20 cellular contexts compared by ENCODE assay signal in genomic region chr14:71247106-71247505, GRCh38.
DNase-seq lines count a peak whose midpoint lies in the region; ATAC-seq and TF ChIP-seq lines count a peak whose summit lies in the region.
"Had no signal": no experiment of that assay in that cellular context is flagged by ENCODE, and none has a peak within 500 bp of the region (broad histone marks: within the 10 kb centered on the region; RNA-seq: fewer than 3 reads in every experiment).

No MANE protein-coding gene starts in this region.

- DNase-seq in T-helper 1 cell (no peak), ELR (ENCODE audit: low read depth) (peak; percentile 29), foreskin fibroblast (peak; percentile 36 to 47), ACHN (no peak)
- DNase-seq in activated CD8-positive, alpha-beta T cell treated with anti-CD3 and anti-CD28 coated beads for 36 hours: no peak
- no peak for DNase-seq in stimulated activated CD4-positive, alpha-beta T cell treated with anti-CD3 and anti-CD28 coated beads, Interleukin-4, amount 100 ng/mL, for 1 hour
- DNase-seq: activated T-cell treated with anti-CD3 and anti-CD28 coated beads, Interleukin-2, amount 50 U/mL, for 1 hour; C1 segment of cervical spinal cord; cerebellar nuclear complex; DMS153; endodermal cell; left colon; midbrain; NCI-H1417; NCI-H526 treated with DMSO at 0.1 percent for 48 hours; stimulated activated naive CD8-positive, alpha-beta T cell treated with anti-CD3 and anti-CD28 coated beads, Interleukin-15, Interleukin-2, amounts not matched to agents 100 U/mL and 50 U/mL, for 24 hours; T1000; transverse colon had no signal

- no peak overlapping the region for H3K4me3 ChIP-seq in foreskin fibroblast (ENCODE audit: low read depth in 1 of 2, low read length in 2 of 2)
- H3K4me3 ChIP-seq: transverse colon had no signal

- intact Hi-C loops in activated CD8-positive, alpha-beta T cell treated with anti-CD3 and anti-CD28 coated beads for 36 hours (cut with micrococcal nuclease): no loop called here

- peak overlapping the region; percentile 56 for H3K4me3 Mint-ChIP-seq in T-helper 1 cell treated with Interleukin-12 subunit alpha and Interleukin-12 subunit beta and Interleukin-4 antibody, amounts not matched to agents 30 μg/mL and 1 μg/mL, for 36 hours
- H3K4me3 Mint-ChIP-seq in activated CD8-positive, alpha-beta T cell treated with anti-CD3 and anti-CD28 coated beads for 36 hours: no peak overlapping the region
- H3K4me3 Mint-ChIP-seq: endodermal cell had no signal

- H3K9me3 Mint-ChIP-seq in T-helper 1 cell treated with Interleukin-12 subunit alpha and Interleukin-12 subunit beta and Interleukin-4 antibody, amounts not matched to agents 30 μg/mL and 1 μg/mL, for 36 hours: peaks cover 28% of the 10 kb centered on the region
- peaks cover 21% of the 10 kb centered on the region for H3K9me3 Mint-ChIP-seq in activated CD8-positive, alpha-beta T cell treated with anti-CD3 and anti-CD28 coated beads for 36 hours

- H3K4me1 Mint-ChIP-seq in T-helper 1 cell treated with Interleukin-12 subunit alpha and Interleukin-12 subunit beta and Interleukin-4 antibody, amounts not matched to agents 30 μg/mL and 1 μg/mL, for 36 hours (ENCODE audit: low read depth): peaks cover 43% of the 10 kb centered on the region
- H3K4me1 Mint-ChIP-seq in activated CD8-positive, alpha-beta T cell treated with anti-CD3 and anti-CD28 coated beads for 36 hours (ENCODE audit: low read depth): peaks cover 38% of the 10 kb centered on the region

- peaks cover 20% of the 10 kb centered on the region for H3K36me3 Mint-ChIP-seq in T-helper 1 cell treated with Interleukin-12 subunit alpha and Interleukin-12 subunit beta and Interleukin-4 antibody, amounts not matched to agents 30 μg/mL and 1 μg/mL, for 36 hours (ENCODE audit: low read depth)
- H3K36me3 Mint-ChIP-seq in activated CD8-positive, alpha-beta T cell treated with anti-CD3 and anti-CD28 coated beads for 36 hours (ENCODE audit: low read depth): peaks cover 20% of the 10 kb centered on the region

- no peak for ATAC-seq in activated CD8-positive, alpha-beta T cell treated with anti-CD3 and anti-CD28 coated beads for 36 hours
- ATAC-seq in GM19467 (IDR thresholded peaks at IDR 0.05; ENCODE audit: unreplicated experiment): no peak
- ATAC-seq: left colon; stimulated activated naive CD8-positive, alpha-beta T cell treated with anti-CD3 and anti-CD28 coated beads, Interleukin-15, Interleukin-2, amounts not matched to agents 100 U/mL and 50 U/mL, for 24 hours had no signal

- in situ Hi-C loops in ACHN (cut with HindIII; ENCODE audit: low pct_ligation_motif_present, low pct_unique_long_range_greater_than_20kb, low sequenced_read_pairs): no loop called here

- H3K27ac Mint-ChIP-seq in T-helper 1 cell treated with Interleukin-12 subunit alpha and Interleukin-12 subunit beta and Interleukin-4 antibody, amounts not matched to agents 30 μg/mL and 1 μg/mL, for 36 hours: peak overlapping the region; percentile 86
- H3K27ac Mint-ChIP-seq in activated CD8-positive, alpha-beta T cell treated with anti-CD3 and anti-CD28 coated beads for 36 hours: peak overlapping the region; percentile 73
- H3K27ac Mint-ChIP-seq: endodermal cell had no signal

- CTCF ChIA-PET in activated CD8-positive, alpha-beta T cell treated with anti-CD3 and anti-CD28 coated beads for 36 hours (lab: Charles Lee): interaction anchor here (1.1 kb wide), 1 partner anchor 10 kb away, joined by 3 read pairs; no protein-coding TSS in a partner anchor

- no peak for TF ChIP-seq CTCF in activated CD8-positive, alpha-beta T cell treated with anti-CD3 and anti-CD28 coated beads for 36 hours (IDR thresholded peaks at IDR 0.05)
- TF ChIP-seq CTCF in foreskin fibroblast (IDR thresholded peaks at IDR 0.05; ENCODE audit: low read depth, low read length): no peak

- POLR2A ChIA-PET in activated CD8-positive, alpha-beta T cell treated with anti-CD3 and anti-CD28 coated beads for 36 hours (lab: Charles Lee): no interaction called here

- H3K27me3 Mint-ChIP-seq in T-helper 1 cell treated with Interleukin-12 subunit alpha and Interleukin-12 subunit beta and Interleukin-4 antibody, amounts not matched to agents 30 μg/mL and 1 μg/mL, for 36 hours (ENCODE audit: low read depth): no peaks in the 10 kb centered on the region
- H3K27me3 Mint-ChIP-seq in activated CD8-positive, alpha-beta T cell treated with anti-CD3 and anti-CD28 coated beads for 36 hours: no peaks in the 10 kb centered on the region

Comparison
In these comparisons a context has a peak if more than half of its experiments do, and no peak if none do; other contexts are left out.
1. DNase-seq: peak in ELR (single experiment) and foreskin fibroblast (2 of 2); none in T-helper 1 cell (0 of 5), activated CD8-positive, alpha-beta T cell treated with anti-CD3 and anti-CD28 coated beads for 36 hours (single experiment), ACHN (single experiment) and stimulated activated CD4-positive, alpha-beta T cell treated with anti-CD3 and anti-CD28 coated beads, Interleukin-4, amount 100 ng/mL, for 1 hour (single experiment).